Comparison of ENCODE assay signal across 8 cellular contexts in the genomic region with DNA sequence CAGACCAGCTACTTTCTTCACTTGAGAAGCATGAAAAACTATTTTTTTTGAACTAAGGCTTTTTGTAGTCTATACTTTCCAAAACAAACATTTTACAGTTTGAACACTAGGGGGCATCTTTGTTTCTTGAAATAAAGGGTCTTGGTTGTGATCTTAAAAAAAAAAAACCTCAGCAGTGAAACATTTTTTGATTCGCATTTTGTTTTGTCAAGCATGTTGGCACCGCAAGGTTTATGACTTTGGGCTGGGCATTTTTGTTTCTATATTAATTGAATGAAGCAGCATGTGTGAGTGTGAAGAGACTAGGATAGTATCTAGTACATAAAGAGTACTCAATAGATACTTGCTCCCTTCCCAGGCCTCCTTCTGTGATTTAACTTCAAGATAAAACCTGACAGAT. TPM values are rescaled to one million over a fixed set of nuclear protein-coding genes. Genes with fewer than 3 reads are reported as not detected.
DNase-seq lines count a peak whose midpoint lies in the region; TF ChIP-seq lines count a peak whose summit lies in the region.

No MANE protein-coding gene starts in this region.

- H3K79me2 ChIP-seq in SU-DHL-6 (ENCODE audit: insufficient read depth, low read length): no peaks in the 10 kb centered on the region

- no peak overlapping the region for H3K4me3 ChIP-seq in SU-DHL-6 (ENCODE audit: insufficient read depth, low read length, poor library complexity, severe bottlenecking)
- no peak overlapping the region for H3K4me3 ChIP-seq in effector memory CD4-positive, alpha-beta T cell (ENCODE audit: insufficient read depth, low read depth, low read length, poor library complexity, severe bottlenecking)

- H3K27me3 Mint-ChIP-seq in progenitor cell of endocrine pancreas: no peaks in the 10 kb centered on the region

- H3K4me3 Mint-ChIP-seq in progenitor cell of endocrine pancreas (ENCODE audit: low read depth): no peak overlapping the region

- no peaks in the 10 kb centered on the region for H3K9me3 ChIP-seq in SU-DHL-6 (ENCODE audit: insufficient read depth, low read length)
- no peaks in the 10 kb centered on the region for H3K9me3 ChIP-seq in effector memory CD4-positive, alpha-beta T cell (ENCODE audit: control insufficient read depth, low read length)

- peaks cover 5% of the 10 kb centered on the region for H3K36me3 Mint-ChIP-seq in progenitor cell of endocrine pancreas (ENCODE audit: insufficient read depth)

- no peak overlapping the region for H2AFZ ChIP-seq in SU-DHL-6 (ENCODE audit: low read depth, low read length, severe bottlenecking)

- no peaks in the 10 kb centered on the region for H3K27me3 ChIP-seq in SU-DHL-6 (ENCODE audit: low read length)
- no peaks in the 10 kb centered on the region for H3K27me3 ChIP-seq in effector memory CD4-positive, alpha-beta T cell (replicated peaks; ENCODE audit: control insufficient read depth, insufficient read depth, low read length, poor library complexity, severe bottlenecking)

- TF ChIP-seq CTCF in SU-DHL-6 (IDR thresholded peaks at IDR 0.05; ENCODE audit: insufficient read depth, low read length, poor library complexity, severe bottlenecking): peak; percentile 66
- TF ChIP-seq CTCF in progenitor cell of endocrine pancreas (IDR thresholded peaks at IDR 0.05; ENCODE audit: unreplicated experiment): peak; percentile 75

- H3K9me3 Mint-ChIP-seq in progenitor cell of endocrine pancreas (ENCODE audit: low read depth): no peaks in the 10 kb centered on the region

- H3K4me1 ChIP-seq in effector memory CD4-positive, alpha-beta T cell (ENCODE audit: control insufficient read depth, insufficient read depth, low read length, poor library complexity, severe bottlenecking): no peaks in the 10 kb centered on the region

- peaks cover 15% of the 10 kb centered on the region; the same call in 1 of the 2 replicates for H3F3A ChIP-seq in SU-DHL-6 (ENCODE audit: insufficient read depth)

- 0 out of 2 replicates have a peak, but pooled peaks cover 3% of the 10 kb centered on the region for H3K36me3 ChIP-seq in SU-DHL-6 (ENCODE audit: low read length)
- no peaks in the 10 kb centered on the region for H3K36me3 ChIP-seq in effector memory CD4-positive, alpha-beta T cell (ENCODE audit: control insufficient read depth, insufficient read depth, low read length)

- H3K9me2 ChIP-seq in SU-DHL-6 (replicated peaks; ENCODE audit: insufficient read depth, low read length): no peaks in the 10 kb centered on the region

- H3K4me2 ChIP-seq in SU-DHL-6 (ENCODE audit: low read depth, low read length, poor library complexity, severe bottlenecking): no peak overlapping the region

- no peak overlapping the region for H3K27ac Mint-ChIP-seq in progenitor cell of endocrine pancreas

- H3K27ac ChIP-seq in SU-DHL-6 (ENCODE audit: low read depth, low read length): 0 out of 2 replicates have a peak overlapping the region, but pooled peaks have one; percentile 17
- no peak overlapping the region for H3K27ac ChIP-seq in effector memory CD4-positive, alpha-beta T cell (ENCODE audit: insufficient read depth, low read length, poor library complexity, severe bottlenecking)

- no peaks in the 10 kb centered on the region for H4K20me1 ChIP-seq in SU-DHL-6 (ENCODE audit: low read depth, low read length)

- H3K4me1 Mint-ChIP-seq in progenitor cell of endocrine pancreas (ENCODE audit: low read depth): peaks cover 18% of the 10 kb centered on the region

- no peak overlapping the region for H3K9ac ChIP-seq in SU-DHL-6 (ENCODE audit: low read length)

- peak; percentile 32 for DNase-seq in NCI-H510A treated with DMSO at 0.1 percent for 48 hours (lab: John Stamatoyannopoulos, UW)
- no peak for DNase-seq in NCI-H510A (lab: John Stamatoyannopoulos, UW)
- DNase-seq in M059J (ENCODE audit: low read depth): peak; percentile 60
- peak; percentile 81 for DNase-seq in fibroblast of peridontal ligament (ENCODE audit: extremely low read depth)
- DNase-seq in progenitor cell of endocrine pancreas (ENCODE audit: low spot score, unreplicated experiment): no peak
- no peak for DNase-seq in activated CD4-positive, alpha-beta T cell treated with anti-CD3 and anti-CD28 coated beads, Interleukin-2, amount 50 U/mL, for 4 hours
- no peak for DNase-seq in effector memory CD4-positive, alpha-beta T cell

RNA-seq across cellular contexts. Expression of a gene that starts 31.6 kb away (rescaled TPM):
- not detected in 2 replicates for total RNA-seq in M059J (2014; rRNA removed; shearing (Covaris generic))
- total RNA-seq in progenitor cell of endocrine pancreas: not detected in 2 replicates

Comparison
In these comparisons a context has a peak if more than half of its experiments do, and no peak if none do; other contexts are left out.
1. DNase-seq: peak in NCI-H510A treated with DMSO at 0.1 percent for 48 hours (single experiment), M059J (single experiment) and fibroblast of peridontal ligament (single experiment); none in NCI-H510A (single experiment), progenitor cell of endocrine pancreas (single experiment), activated CD4-positive, alpha-beta T cell treated with anti-CD3 and anti-CD28 coated beads, Interleukin-2, amount 50 U/mL, for 4 hours (0 of 2) and effector memory CD4-positive, alpha-beta T cell (0 of 3).